1 cellular context compared by ENCODE assay signal in genomic region chr22:35454416-35455054, GRCh38.
TF ChIP-seq lines count a peak whose summit lies in the region.

No MANE protein-coding gene starts in this region.

TF ChIP-seq in K562, 482 proteins besides CTCF, POLR2A, EP300 and RAD21 (continued from another document):
- no peak for TF ChIP-seq AFF4 (CRISPR knock-in tag; IDR thresholded peaks at IDR 0.05)
- no peak for TF ChIP-seq NR0B1 (IDR thresholded peaks at IDR 0.05; ENCODE audit: partially characterized antibody)
- peak; percentile 38 for TF ChIP-seq ZFP36 (IDR thresholded peaks at IDR 0.05; ENCODE audit: low read depth, low read length, partially characterized antibody)
TF ChIP-seq in K562: peak in this region for 2.
